Comparison of ENCODE assay signal across 1 cellular context in the genomic region with DNA sequence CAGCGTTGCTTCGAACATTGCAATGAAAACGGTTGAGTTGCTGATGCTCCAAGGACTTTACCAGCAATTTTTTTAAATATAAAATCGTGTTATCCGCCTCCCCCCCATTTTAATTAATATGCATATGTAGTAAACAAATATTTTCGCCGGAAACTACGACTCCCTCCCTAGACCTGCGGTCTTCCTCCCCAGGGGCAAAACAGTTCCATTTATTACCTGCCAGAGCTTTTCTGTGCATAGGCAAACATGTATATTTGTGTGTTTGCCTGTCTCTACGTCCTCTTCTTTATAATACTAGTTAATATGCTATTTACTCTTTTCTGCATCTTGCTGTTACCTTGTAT.
TF ChIP-seq lines count a peak whose summit lies in the region.

No MANE protein-coding gene starts in this region.

TF ChIP-seq in GM23338, 12 proteins besides CTCF, POLR2A, EP300 and RAD21:
- TF ChIP-seq, protein P1, sequence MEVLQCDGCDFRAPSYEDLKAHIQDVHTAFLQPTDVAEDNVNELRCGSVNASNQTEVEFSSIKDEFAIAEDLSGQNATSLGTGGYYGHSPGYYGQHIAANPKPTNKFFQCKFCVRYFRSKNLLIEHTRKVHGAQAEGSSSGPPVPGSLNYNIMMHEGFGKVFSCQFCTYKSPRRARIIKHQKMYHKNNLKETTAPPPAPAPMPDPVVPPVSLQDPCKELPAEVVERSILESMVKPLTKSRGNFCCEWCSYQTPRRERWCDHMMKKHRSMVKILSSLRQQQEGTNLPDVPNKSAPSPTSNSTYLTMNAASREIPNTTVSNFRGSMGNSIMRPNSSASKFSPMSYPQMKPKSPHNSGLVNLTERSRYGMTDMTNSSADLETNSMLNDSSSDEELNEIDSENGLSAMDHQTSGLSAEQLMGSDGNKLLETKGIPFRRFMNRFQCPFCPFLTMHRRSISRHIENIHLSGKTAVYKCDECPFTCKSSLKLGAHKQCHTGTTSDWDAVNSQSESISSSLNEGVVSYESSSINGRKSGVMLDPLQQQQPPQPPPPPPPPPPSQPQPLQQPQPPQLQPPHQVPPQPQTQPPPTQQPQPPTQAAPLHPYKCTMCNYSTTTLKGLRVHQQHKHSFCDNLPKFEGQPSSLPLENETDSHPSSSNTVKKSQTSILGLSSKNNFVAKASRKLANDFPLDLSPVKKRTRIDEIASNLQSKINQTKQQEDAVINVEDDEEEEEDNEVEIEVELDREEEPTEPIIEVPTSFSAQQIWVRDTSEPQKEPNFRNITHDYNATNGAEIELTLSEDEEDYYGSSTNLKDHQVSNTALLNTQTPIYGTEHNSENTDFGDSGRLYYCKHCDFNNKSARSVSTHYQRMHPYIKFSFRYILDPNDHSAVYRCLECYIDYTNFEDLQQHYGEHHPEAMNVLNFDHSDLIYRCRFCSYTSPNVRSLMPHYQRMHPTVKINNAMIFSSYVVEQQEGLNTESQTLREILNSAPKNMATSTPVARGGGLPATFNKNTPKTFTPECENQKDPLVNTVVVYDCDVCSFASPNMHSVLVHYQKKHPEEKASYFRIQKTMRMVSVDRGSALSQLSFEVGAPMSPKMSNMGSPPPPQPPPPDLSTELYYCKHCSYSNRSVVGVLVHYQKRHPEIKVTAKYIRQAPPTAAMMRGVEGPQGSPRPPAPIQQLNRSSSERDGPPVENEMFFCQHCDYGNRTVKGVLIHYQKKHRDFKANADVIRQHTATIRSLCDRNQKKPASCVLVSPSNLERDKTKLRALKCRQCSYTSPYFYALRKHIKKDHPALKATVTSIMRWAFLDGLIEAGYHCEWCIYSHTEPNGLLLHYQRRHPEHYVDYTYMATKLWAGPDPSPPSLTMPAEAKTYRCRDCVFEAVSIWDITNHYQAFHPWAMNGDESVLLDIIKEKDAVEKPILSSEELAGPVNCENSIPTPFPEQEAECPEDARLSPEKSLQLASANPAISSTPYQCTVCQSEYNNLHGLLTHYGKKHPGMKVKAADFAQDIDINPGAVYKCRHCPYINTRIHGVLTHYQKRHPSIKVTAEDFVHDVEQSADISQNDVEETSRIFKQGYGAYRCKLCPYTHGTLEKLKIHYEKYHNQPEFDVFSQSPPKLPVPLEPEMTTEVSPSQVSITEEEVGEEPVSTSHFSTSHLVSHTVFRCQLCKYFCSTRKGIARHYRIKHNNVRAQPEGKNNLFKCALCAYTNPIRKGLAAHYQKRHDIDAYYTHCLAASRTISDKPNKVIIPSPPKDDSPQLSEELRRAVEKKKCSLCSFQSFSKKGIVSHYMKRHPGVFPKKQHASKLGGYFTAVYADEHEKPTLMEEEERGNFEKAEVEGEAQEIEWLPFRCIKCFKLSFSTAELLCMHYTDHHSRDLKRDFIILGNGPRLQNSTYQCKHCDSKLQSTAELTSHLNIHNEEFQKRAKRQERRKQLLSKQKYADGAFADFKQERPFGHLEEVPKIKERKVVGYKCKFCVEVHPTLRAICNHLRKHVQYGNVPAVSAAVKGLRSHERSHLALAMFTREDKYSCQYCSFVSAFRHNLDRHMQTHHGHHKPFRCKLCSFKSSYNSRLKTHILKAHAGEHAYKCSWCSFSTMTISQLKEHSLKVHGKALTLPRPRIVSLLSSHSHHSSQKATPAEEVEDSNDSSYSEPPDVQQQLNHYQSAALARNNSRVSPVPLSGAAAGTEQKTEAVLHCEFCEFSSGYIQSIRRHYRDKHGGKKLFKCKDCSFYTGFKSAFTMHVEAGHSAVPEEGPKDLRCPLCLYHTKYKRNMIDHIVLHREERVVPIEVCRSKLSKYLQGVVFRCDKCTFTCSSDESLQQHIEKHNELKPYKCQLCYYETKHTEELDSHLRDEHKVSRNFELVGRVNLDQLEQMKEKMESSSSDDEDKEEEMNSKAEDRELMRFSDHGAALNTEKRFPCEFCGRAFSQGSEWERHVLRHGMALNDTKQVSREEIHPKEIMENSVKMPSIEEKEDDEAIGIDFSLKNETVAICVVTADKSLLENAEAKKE (CRISPR knock-in tag; IDR thresholded peaks at IDR 0.05): no peak
- TF ChIP-seq NANOG (IDR thresholded peaks at IDR 0.05; ENCODE audit: borderline replicate concordance) (no peak), CREB1 (CRISPR knock-in tag; IDR thresholded peaks at IDR 0.05; ENCODE audit: low read depth) (no peak), STAT1 (IDR thresholded peaks at IDR 0.05; ENCODE audit: unreplicated experiment) (no peak), JUNB (IDR thresholded peaks at IDR 0.05; ENCODE audit: unreplicated experiment) (no peak), POLR2AphosphoS5 (IDR thresholded peaks at IDR 0.05; ENCODE audit: low read depth) (no peak), EZH2phosphoT487 (IDR thresholded peaks at IDR 0.05; ENCODE audit: unreplicated experiment) (no peak), ZNF114 (CRISPR knock-in tag; IDR thresholded peaks at IDR 0.05) (no peak), EZH2 (IDR thresholded peaks at IDR 0.05; ENCODE audit: low read depth, unreplicated experiment) (no peak), ZNF331 (CRISPR knock-in tag; IDR thresholded peaks at IDR 0.05; ENCODE audit: low read depth) (no peak)
- TF ChIP-seq, protein P2, sequence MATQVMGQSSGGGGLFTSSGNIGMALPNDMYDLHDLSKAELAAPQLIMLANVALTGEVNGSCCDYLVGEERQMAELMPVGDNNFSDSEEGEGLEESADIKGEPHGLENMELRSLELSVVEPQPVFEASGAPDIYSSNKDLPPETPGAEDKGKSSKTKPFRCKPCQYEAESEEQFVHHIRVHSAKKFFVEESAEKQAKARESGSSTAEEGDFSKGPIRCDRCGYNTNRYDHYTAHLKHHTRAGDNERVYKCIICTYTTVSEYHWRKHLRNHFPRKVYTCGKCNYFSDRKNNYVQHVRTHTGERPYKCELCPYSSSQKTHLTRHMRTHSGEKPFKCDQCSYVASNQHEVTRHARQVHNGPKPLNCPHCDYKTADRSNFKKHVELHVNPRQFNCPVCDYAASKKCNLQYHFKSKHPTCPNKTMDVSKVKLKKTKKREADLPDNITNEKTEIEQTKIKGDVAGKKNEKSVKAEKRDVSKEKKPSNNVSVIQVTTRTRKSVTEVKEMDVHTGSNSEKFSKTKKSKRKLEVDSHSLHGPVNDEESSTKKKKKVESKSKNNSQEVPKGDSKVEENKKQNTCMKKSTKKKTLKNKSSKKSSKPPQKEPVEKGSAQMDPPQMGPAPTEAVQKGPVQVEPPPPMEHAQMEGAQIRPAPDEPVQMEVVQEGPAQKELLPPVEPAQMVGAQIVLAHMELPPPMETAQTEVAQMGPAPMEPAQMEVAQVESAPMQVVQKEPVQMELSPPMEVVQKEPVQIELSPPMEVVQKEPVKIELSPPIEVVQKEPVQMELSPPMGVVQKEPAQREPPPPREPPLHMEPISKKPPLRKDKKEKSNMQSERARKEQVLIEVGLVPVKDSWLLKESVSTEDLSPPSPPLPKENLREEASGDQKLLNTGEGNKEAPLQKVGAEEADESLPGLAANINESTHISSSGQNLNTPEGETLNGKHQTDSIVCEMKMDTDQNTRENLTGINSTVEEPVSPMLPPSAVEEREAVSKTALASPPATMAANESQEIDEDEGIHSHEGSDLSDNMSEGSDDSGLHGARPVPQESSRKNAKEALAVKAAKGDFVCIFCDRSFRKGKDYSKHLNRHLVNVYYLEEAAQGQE (IDR thresholded peaks at IDR 0.05; ENCODE audit: unreplicated experiment): no peak
- TF ChIP-seq, protein P3, sequence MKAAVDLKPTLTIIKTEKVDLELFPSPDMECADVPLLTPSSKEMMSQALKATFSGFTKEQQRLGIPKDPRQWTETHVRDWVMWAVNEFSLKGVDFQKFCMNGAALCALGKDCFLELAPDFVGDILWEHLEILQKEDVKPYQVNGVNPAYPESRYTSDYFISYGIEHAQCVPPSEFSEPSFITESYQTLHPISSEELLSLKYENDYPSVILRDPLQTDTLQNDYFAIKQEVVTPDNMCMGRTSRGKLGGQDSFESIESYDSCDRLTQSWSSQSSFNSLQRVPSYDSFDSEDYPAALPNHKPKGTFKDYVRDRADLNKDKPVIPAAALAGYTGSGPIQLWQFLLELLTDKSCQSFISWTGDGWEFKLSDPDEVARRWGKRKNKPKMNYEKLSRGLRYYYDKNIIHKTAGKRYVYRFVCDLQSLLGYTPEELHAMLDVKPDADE (IDR thresholded peaks at IDR 0.05): no peak
